In genomic region chr6:146027586-146028249, GRCh38 we compare ENCODE assay signal across 10 cellular contexts. TPM values are rescaled to one million over a fixed set of nuclear protein-coding genes. Genes with fewer than 3 reads are reported as not detected.
A peak's percentile ranks its signal among the peaks of the same experiment; 100 is the strongest.
DNase-seq lines count a peak whose midpoint lies in the region; ATAC-seq, FAIRE-seq and TF ChIP-seq lines count a peak whose summit lies in the region.
"Had no signal": no experiment of that assay in that cellular context is flagged by ENCODE, and none has a peak within 500 bp of the region (broad histone marks: within the 10 kb centered on the region; RNA-seq: fewer than 3 reads in every experiment).

No MANE protein-coding gene starts in this region.

- no peak overlapping the region for H2BK5ac ChIP-seq in mesendoderm (ENCODE audit: low read length)

- peaks cover 5% of the 10 kb centered on the region for H3K9me3 ChIP-seq in DND-41 (ENCODE audit: insufficient read depth, low read length, severe bottlenecking)
- H3K9me3 ChIP-seq in HUES48 (ENCODE audit: control insufficient read depth, insufficient read depth, low read length): no peaks in the 10 kb centered on the region
- H3K9me3 ChIP-seq in K562 (replicated peaks; ENCODE audit: control insufficient read depth, insufficient read depth, low read depth, low read length): no peaks in the 10 kb centered on the region

- H2AK5ac ChIP-seq in mesendoderm (ENCODE audit: low read length): no peak overlapping the region

- ATAC-seq in DND-41 (ENCODE audit: insufficient read depth, low read depth): peak; percentile 27; the same call in 1 of the 3 replicates
- ATAC-seq in K562: peak; percentile 70
- ATAC-seq in GM18520 (IDR thresholded peaks at IDR 0.05; ENCODE audit: unreplicated experiment): no peak

- WGBS in K562 (ENCODE audit: insufficient coverage, low coverage, missing lambda C conversion rate): 3% methylated on average over 25 of the region's 31 CpGs
- no CpG with 5 or more reads among the region's 31 CpGs for WGBS in mesendoderm (ENCODE audit: extremely low coverage, insufficient coverage, low lambda C conversion rate)

- no peak overlapping the region for H3K4ac ChIP-seq in mesendoderm (ENCODE audit: low read depth, low read length)

- no peak overlapping the region for H3K9ac ChIP-seq in DND-41 (ENCODE audit: low read depth, low read length)
- no peak overlapping the region for H3K9ac ChIP-seq in HUES48 (ENCODE audit: low read depth, low read length)
- H3K9ac ChIP-seq in K562 (ENCODE audit: insufficient read depth in 1 of 2, low read depth in 2 of 2, low read length in 2 of 2): no peak overlapping the region
- no peak overlapping the region for H3K9ac ChIP-seq in mesendoderm (ENCODE audit: low read length)

- H3K27me3 ChIP-seq in DND-41 (ENCODE audit: insufficient read depth, low read length, poor library complexity): no peaks in the 10 kb centered on the region
- peaks cover 50% of the 10 kb centered on the region for H3K27me3 ChIP-seq in HUES48 (ENCODE audit: control insufficient read depth, insufficient read depth, low read length)
- H3K27me3 ChIP-seq in K562 (ENCODE audit: control insufficient read depth in 2 of 2, insufficient read depth in 2 of 2, low read length in 2 of 2): peaks cover 3 to 25% of the 10 kb centered on the region in 2 experiments; a peak in 3 of 5 replicates
- no peaks in the 10 kb centered on the region for H3K27me3 ChIP-seq in mesendoderm (ENCODE audit: insufficient read depth, low read length, poor library complexity)

- no peak for FAIRE-seq in K562 (lab: Jason Lieb, UNC)
- FAIRE-seq: G401.6 had no signal

- H3K4me2 ChIP-seq in DND-41 (ENCODE audit: insufficient read depth, low read length) (no peak overlapping the region), K562 (ENCODE audit: insufficient read depth, low read length) (no peak overlapping the region), mesendoderm (ENCODE audit: low read length) (peak overlapping the region; percentile 52)

- TF ChIP-seq CTCF in DND-41 (IDR thresholded peaks at IDR 0.05; ENCODE audit: borderline replicate concordance, extremely low read depth, low read length, poor library complexity, severe bottlenecking) (no peak), K562 (IDR thresholded peaks at IDR 0.05 in 2 of 3, conservative IDR thresholded peaks at IDR 0.05 in 1 of 3; ENCODE audit: insufficient read depth in 2 of 3, low read depth in 1 of 3, low read length in 3 of 3) (peak in 2 of 3 experiments; percentile 7; a peak in 1 of 6 replicates)

- H4K20me1 ChIP-seq in DND-41 (ENCODE audit: insufficient read depth, low read length) (no peaks in the 10 kb centered on the region), K562 (replicated peaks; ENCODE audit: control insufficient read depth, insufficient read depth, low read length) (no peaks in the 10 kb centered on the region)

- H4K8ac ChIP-seq in mesendoderm (ENCODE audit: low read depth, low read length): no peak overlapping the region

- intact Hi-C loops in K562 (cut with micrococcal nuclease) (no loop called here), posterior vena cava (cut with DNase I) (loop anchor here in 1 of 2 donors (5.0 kb wide), 1 partner anchor 1025 kb away; no protein-coding TSS in a partner anchor)

- no peak for DNase-seq in DND-41
- DNase-seq in K562 (ENCODE audit: extremely low read depth in 1 of 4, low spot score in 3 of 4): no peak
- DNase-seq in mesendoderm: peak; percentile 32
- no peak for DNase-seq in NCI-H526 treated with DMSO at 0.1 percent for 48 hours (lab: John Stamatoyannopoulos, UW)
- DNase-seq in posterior vena cava (ENCODE audit: low spot score): no peak
- DNase-seq in glomerular visceral epithelial cell (ENCODE audit: extremely low spot score): no peak

- in situ Hi-C loops in K562 (cut with MboI): no loop called here

- no peak overlapping the region for H2BK15ac ChIP-seq in mesendoderm (replicated peaks; ENCODE audit: low read depth)

- H3K79me2 ChIP-seq in DND-41 (ENCODE audit: insufficient read depth, low read length): no peaks in the 10 kb centered on the region
- no peaks in the 10 kb centered on the region for H3K79me2 ChIP-seq in K562 (ENCODE audit: control insufficient read depth, insufficient read depth, low read length)
- H3K79me2 ChIP-seq in mesendoderm (ENCODE audit: control insufficient read depth, insufficient read depth, low read length): no peaks in the 10 kb centered on the region

- TF ChIP-seq EP300 in K562 (IDR thresholded peaks at IDR 0.05; ENCODE audit: low read length): no peak

- H3K56ac ChIP-seq in mesendoderm (ENCODE audit: low read length): no peak overlapping the region

- no peak overlapping the region for H3K23ac ChIP-seq in mesendoderm (ENCODE audit: low read length)

- no peak overlapping the region for H2AFZ ChIP-seq in DND-41 (ENCODE audit: low read depth, low read length)
- no peak overlapping the region for H2AFZ ChIP-seq in K562 (ENCODE audit: low read depth, low read length)

- no TSS peak for BruUV-seq in K562 (replicated peaks; lab: Mats Ljungman, UMichigan)

- CTCF ChIA-PET in K562 (lab: Yijun Ruan, JAX; ENCODE audit: low intra/inter-chr PET ratio): no interaction called here

- H3K36me3 ChIP-seq in DND-41 (ENCODE audit: insufficient read depth, low read length) (no peaks in the 10 kb centered on the region), HUES48 (ENCODE audit: control insufficient read depth, insufficient read depth, low read length) (no peaks in the 10 kb centered on the region), K562 (ENCODE audit: control insufficient read depth, insufficient read depth, low read length) (no peaks in the 10 kb centered on the region), mesendoderm (ENCODE audit: control insufficient read depth, insufficient read depth, low read length) (no peaks in the 10 kb centered on the region)

- no peak overlapping the region for H3K27ac ChIP-seq in DND-41 (ENCODE audit: low read length)
- no peak overlapping the region for H3K27ac ChIP-seq in HUES48 (ENCODE audit: low read depth, low read length)
- no peak overlapping the region for H3K27ac ChIP-seq in K562 (ENCODE audit: extremely low read depth, low read depth, low read length)
- no peak overlapping the region for H3K27ac ChIP-seq in mesendoderm (ENCODE audit: low read depth, low read length)

- H3K4me3 ChIP-seq in DND-41 (ENCODE audit: low read depth in 1 of 2, low read length in 2 of 2) (no peak overlapping the region), HUES48 (ENCODE audit: low read depth, low read length) (peak overlapping the region; percentile 84), K562 (no peak overlapping the region), mesendoderm (ENCODE audit: low read length) (no peak overlapping the region)

- no peak for TF ChIP-seq POLR2A in K562 (conservative IDR thresholded peaks at IDR 0.05)

- POLR2A ChIA-PET in K562 (lab: Yijun Ruan, JAX): interaction anchor here (0.7 to 1.0 kb wide), 2 partner anchors 14 to 1246 kb away, joined by 3 to 4 read pairs; no protein-coding TSS in a partner anchor

- no peak overlapping the region for H3K18ac ChIP-seq in mesendoderm (ENCODE audit: low read length)

- peaks cover 2% of the 10 kb centered on the region for H3K9me1 ChIP-seq in K562 (ENCODE audit: control insufficient read depth, insufficient read depth, low read length)

- TF ChIP-seq RAD21 in K562 (CRISPR knock-in tag; conservative IDR thresholded peaks at IDR 0.05 in 1 of 2, IDR thresholded peaks at IDR 0.05 in 1 of 2): peak in 1 of 2 experiments; percentile 12; a peak in 1 of 4 replicates

- H3K4me1 ChIP-seq in DND-41 (ENCODE audit: insufficient read depth, low read length): no peaks in the 10 kb centered on the region
- no peaks in the 10 kb centered on the region for H3K4me1 ChIP-seq in HUES48 (ENCODE audit: control insufficient read depth, insufficient read depth, low read length)
- peaks cover 0 to 6% of the 10 kb centered on the region in 2 experiments; a peak in 2 of 5 replicates for H3K4me1 ChIP-seq in K562 (replicated peaks in 1 of 2; ENCODE audit: control insufficient read depth in 2 of 2, insufficient read depth in 2 of 2, low read length in 2 of 2)
- no peaks in the 10 kb centered on the region for H3K4me1 ChIP-seq in mesendoderm (ENCODE audit: control insufficient read depth, low read depth, low read length)

- no peak overlapping the region for H4K5ac ChIP-seq in mesendoderm (ENCODE audit: low read length)

- H2BK120ac ChIP-seq in mesendoderm (ENCODE audit: low read depth, low read length): no peak overlapping the region

- no peaks in the 10 kb centered on the region for H3K79me1 ChIP-seq in mesendoderm (ENCODE audit: low read length)

TF ChIP-seq in K562, 482 proteins besides CTCF, POLR2A, EP300 and RAD21 (continues in another document):
- TF ChIP-seq, protein P1, sequence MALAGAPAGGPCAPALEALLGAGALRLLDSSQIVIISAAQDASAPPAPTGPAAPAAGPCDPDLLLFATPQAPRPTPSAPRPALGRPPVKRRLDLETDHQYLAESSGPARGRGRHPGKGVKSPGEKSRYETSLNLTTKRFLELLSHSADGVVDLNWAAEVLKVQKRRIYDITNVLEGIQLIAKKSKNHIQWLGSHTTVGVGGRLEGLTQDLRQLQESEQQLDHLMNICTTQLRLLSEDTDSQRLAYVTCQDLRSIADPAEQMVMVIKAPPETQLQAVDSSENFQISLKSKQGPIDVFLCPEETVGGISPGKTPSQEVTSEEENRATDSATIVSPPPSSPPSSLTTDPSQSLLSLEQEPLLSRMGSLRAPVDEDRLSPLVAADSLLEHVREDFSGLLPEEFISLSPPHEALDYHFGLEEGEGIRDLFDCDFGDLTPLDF (CRISPR knock-in tag; IDR thresholded peaks at IDR 0.05): no peak
- no peak for TF ChIP-seq PRMT5 (CRISPR knock-in tag; IDR thresholded peaks at IDR 0.05)

RNA-seq across cellular contexts. Expression of gene GRM1, which starts 1.1 kb away (rescaled TPM):
- total RNA-seq in K562 (2011; cell fraction: chromatin; rRNA removed; ENCODE audit: low replicate concordance): not detected in 2 replicates
- not detected in 2 replicates for total RNA-seq in K562 (2011; cell fraction: nucleolus; rRNA removed)
- total RNA-seq in K562 (2011; cell fraction: nucleoplasm; rRNA removed): 0.22 TPM in 1 of 2 replicates, not detected in the other
- total RNA-seq in K562 (2014; rRNA removed) (0.04 TPM in 1 of 2 replicates, not detected in the other), K562 (2014; rRNA removed; fragmentation: Illumina TruSeq; extraction: Trizol) (not detected in 2 replicates), K562 (2015; rRNA removed; fragmentation: Illumina TruSeq; extraction: Trizol) (0.04 TPM in 1 of 2 replicates, not detected in the other), K562 (2021) (not detected in 2 replicates), posterior vena cava (under 1 TPM in 1 of 2 donors, not detected in 1; 0.05 TPM)
- polyA plus RNA-seq in K562 (2011; rRNA removed) (not detected in 2 replicates), K562 (2014; fragmentation: Illumina TruSeq; extraction: Trizol) (not detected in 2 replicates), K562 (2014; fragmentation: Nextera tagmentation; extraction: Ambion mirVana) (not detected), K562 (2014; rRNA removed) (not detected in 2 replicates)
- polyA plus RNA-seq in K562 (2011; cell fraction: cytosol; rRNA removed): 0.04 TPM in 2 replicates
- polyA plus RNA-seq in K562 (2011; cell fraction: nucleus; rRNA removed): not detected in 2 replicates
- polyA plus RNA-seq in K562 (2012): 0.01 and 0.03 TPM in 2 replicates
- not detected in 2 replicates for polyA minus RNA-seq in K562 (2011; rRNA and poly(A)+ RNA removed)
- not detected in 2 replicates for polyA minus RNA-seq in K562 (2011; cell fraction: cytosol; rRNA and poly(A)+ RNA removed)
- polyA minus RNA-seq in K562 (2011; cell fraction: nucleus; rRNA and poly(A)+ RNA removed): not detected in 2 replicates
- polyA plus RNA-seq in mesendoderm (2013, experiment 1 of 2): 0.13 TPM
- 0.17 TPM for polyA plus RNA-seq in mesendoderm (2013, experiment 2 of 2)
- total RNA-seq: bronchial epithelial cell had no signal
